ENCODE assay signal across 8 cellular contexts in genomic region chr1:233518344-233518743, GRCh38.
DNase-seq lines count a peak whose midpoint lies in the region; ATAC-seq, FAIRE-seq and TF ChIP-seq lines count a peak whose summit lies in the region.

No MANE protein-coding gene starts in this region.

- H3K9me3 Mint-ChIP-seq in astrocyte (ENCODE audit: unreplicated experiment) = no peaks in the 10 kb centered on the region

- no peak overlapping the region for H3K27ac Mint-ChIP-seq in astrocyte (ENCODE audit: unreplicated experiment)

- ATAC-seq in left cardiac atrium (no peak), GM18867 (IDR thresholded peaks at IDR 0.05; ENCODE audit: unreplicated experiment) (no peak), GM21526 (IDR thresholded peaks at IDR 0.05; ENCODE audit: low FRiP score, unreplicated experiment) (no peak), GM18517 (IDR thresholded peaks at IDR 0.05; ENCODE audit: unreplicated experiment) (no peak)

- peaks cover 2% of the 10 kb centered on the region for H3K27me3 Mint-ChIP-seq in astrocyte (ENCODE audit: low read depth, unreplicated experiment)

- H3K4me1 ChIP-seq in cardiac muscle cell (ENCODE audit: low read depth) = no peaks in the 10 kb centered on the region
- H3K4me1 ChIP-seq in astrocyte (ENCODE audit: insufficient read depth, low read length) = no peaks in the 10 kb centered on the region
- no peaks in the 10 kb centered on the region for H3K4me1 ChIP-seq in mesendoderm (ENCODE audit: control insufficient read depth, low read depth, low read length)

- no peak overlapping the region for H2AK5ac ChIP-seq in mesendoderm (ENCODE audit: low read length)

- H3K4me1 Mint-ChIP-seq in astrocyte (ENCODE audit: low read depth, unreplicated experiment) = peaks cover 3% of the 10 kb centered on the region

- H3K36me3 Mint-ChIP-seq in astrocyte (ENCODE audit: low read depth, unreplicated experiment) = no peaks in the 10 kb centered on the region

- no peak overlapping the region for H2BK5ac ChIP-seq in mesendoderm (ENCODE audit: low read length)

- FAIRE-seq in astrocyte (lab: Jason Lieb, UNC) = no peak

- H3K79me2 ChIP-seq in astrocyte (ENCODE audit: insufficient read depth, low read length) (no peaks in the 10 kb centered on the region), mesendoderm (ENCODE audit: control insufficient read depth, insufficient read depth, low read length) (no peaks in the 10 kb centered on the region)

- no peaks in the 10 kb centered on the region for H4K20me1 ChIP-seq in astrocyte (ENCODE audit: insufficient read depth, low read length)

- intact Hi-C loops in left cardiac atrium (cut with DNase I) = loop anchor here in 1 of 2 donors (5.0 kb wide), 1 partner anchor 274 kb away; no protein-coding TSS in a partner anchor

- H3K27me3 ChIP-seq in cardiac muscle cell = no peaks in the 10 kb centered on the region
- H3K27me3 ChIP-seq in astrocyte (ENCODE audit: insufficient read depth, low read length) = no peaks in the 10 kb centered on the region
- H3K27me3 ChIP-seq in mesendoderm (ENCODE audit: insufficient read depth, low read length, poor library complexity) = no peaks in the 10 kb centered on the region

- no CpG with 5 or more reads among the region's 3 CpGs for WGBS in mesendoderm (ENCODE audit: extremely low coverage, insufficient coverage, low lambda C conversion rate)

- peak overlapping the region; percentile 71 for H3K4ac ChIP-seq in mesendoderm (ENCODE audit: low read depth, low read length)

- DNase-seq in cardiac muscle cell (ENCODE audit: low read depth in 1 of 2, low spot score in 1 of 2) = peak; percentile 11 to 61
- no peak for DNase-seq in left cardiac atrium
- DNase-seq in NCI-H1092 treated with DMSO at 0.1 percent for 48 hours (lab: John Stamatoyannopoulos, UW) = peak; percentile 55
- DNase-seq in astrocyte (ENCODE audit: low read depth) = no peak
- peak; percentile 80 for DNase-seq in mesendoderm

- H3K9ac ChIP-seq in astrocyte (ENCODE audit: low read length) = no peak overlapping the region
- no peak overlapping the region for H3K9ac ChIP-seq in mesendoderm (ENCODE audit: low read length)

- no peak overlapping the region for H3K4me2 ChIP-seq in astrocyte (ENCODE audit: low read length)
- H3K4me2 ChIP-seq in mesendoderm (ENCODE audit: low read length) = no peak overlapping the region

- peak overlapping the region; percentile 64 for H3K18ac ChIP-seq in mesendoderm (ENCODE audit: low read length)

- no peaks in the 10 kb centered on the region for H3K79me1 ChIP-seq in mesendoderm (ENCODE audit: low read length)

- H3K36me3 ChIP-seq in cardiac muscle cell (no peaks in the 10 kb centered on the region), astrocyte (ENCODE audit: insufficient read depth, low read length) (no peaks in the 10 kb centered on the region), mesendoderm (ENCODE audit: control insufficient read depth, insufficient read depth, low read length) (no peaks in the 10 kb centered on the region)

- H4K8ac ChIP-seq in mesendoderm (ENCODE audit: low read depth, low read length) = no peak overlapping the region

- no peak overlapping the region for H2BK15ac ChIP-seq in mesendoderm (replicated peaks; ENCODE audit: low read depth)

- peak overlapping the region; percentile 91 for H4K5ac ChIP-seq in mesendoderm (ENCODE audit: low read length)

- no peak overlapping the region for H3K27ac ChIP-seq in cardiac muscle cell
- H3K27ac ChIP-seq in astrocyte (ENCODE audit: low read depth, low read length) = no peak overlapping the region
- no peak overlapping the region for H3K27ac ChIP-seq in mesendoderm (ENCODE audit: low read depth, low read length)

- H3K23ac ChIP-seq in mesendoderm (ENCODE audit: low read length) = no peak overlapping the region

- H2BK120ac ChIP-seq in mesendoderm (ENCODE audit: low read depth, low read length) = no peak overlapping the region

- H3K9me3 ChIP-seq in cardiac muscle cell (ENCODE audit: low read depth) (no peaks in the 10 kb centered on the region), astrocyte (ENCODE audit: insufficient read depth, low read depth, low read length) (no peaks in the 10 kb centered on the region)

- TF ChIP-seq CTCF in cardiac muscle cell (IDR thresholded peaks at IDR 0.05; ENCODE audit: low read depth, low read length) (peak; percentile 42), astrocyte (IDR thresholded peaks at IDR 0.05; ENCODE audit: insufficient read depth, low read depth, low read length) (peak; percentile 47)

- no peak overlapping the region for H3K56ac ChIP-seq in mesendoderm (ENCODE audit: low read length)

- no peak overlapping the region for H3K4me3 ChIP-seq in cardiac muscle cell
- no peak overlapping the region for H3K4me3 ChIP-seq in astrocyte (ENCODE audit: insufficient read depth, low read depth, low read length)
- H3K4me3 ChIP-seq in mesendoderm (ENCODE audit: low read length) = no peak overlapping the region

- no peak overlapping the region for H3K4me3 Mint-ChIP-seq in astrocyte (ENCODE audit: unreplicated experiment)

- no peak overlapping the region for H2AFZ ChIP-seq in astrocyte (ENCODE audit: low read depth, low read length)

Comparison
In these comparisons a context has a peak if more than half of its experiments do, and no peak if none do; other contexts are left out.
1. DNase-seq: peak in cardiac muscle cell (2 of 2), NCI-H1092 treated with DMSO at 0.1 percent for 48 hours (single experiment) and mesendoderm (single experiment); none in left cardiac atrium (single experiment) and astrocyte (single experiment).